In genomic region chr14:64461221-64461620, GRCh38 we compare ENCODE assay signal across 28 cellular contexts. TPM values are rescaled to one million over a fixed set of nuclear protein-coding genes. Genes with fewer than 3 reads are reported as not detected.
A peak's percentile ranks its signal among the peaks of the same experiment; 100 is the strongest.
DNase-seq lines count a peak whose midpoint lies in the region; ATAC-seq, FAIRE-seq and TF ChIP-seq lines count a peak whose summit lies in the region.
"Had no signal": no experiment of that assay in that cellular context is flagged by ENCODE, and none has a peak within 500 bp of the region (broad histone marks: within the 10 kb centered on the region; RNA-seq: fewer than 3 reads in every experiment).

No MANE protein-coding gene starts in this region.

- TF ChIP-seq CTCF in H1 (IDR thresholded peaks at IDR 0.05; ENCODE audit: control extremely low read depth in 1 of 3, insufficient read depth in 1 of 3, low read depth in 1 of 3, low read length in 3 of 3) = no peak
- no peak for TF ChIP-seq CTCF in suprapubic skin (IDR thresholded peaks at IDR 0.05)
- no peak for TF ChIP-seq CTCF in osteoblast (IDR thresholded peaks at IDR 0.05; ENCODE audit: extremely low read depth, low read depth, low read length)

- no peaks in the 10 kb centered on the region for H3K79me2 ChIP-seq in H1 (ENCODE audit: control insufficient read depth in 1 of 2, insufficient read depth in 2 of 2, low read length in 2 of 2)
- H3K79me2 ChIP-seq in osteoblast (ENCODE audit: insufficient read depth, low read length) = no peaks in the 10 kb centered on the region

- no peak overlapping the region for H3K56ac ChIP-seq in H1 (replicated peaks; ENCODE audit: insufficient read length, low read depth, low read length)

- H2BK120ac ChIP-seq in H1 (replicated peaks; ENCODE audit: low read depth, low read length) = no peak overlapping the region

- no peak for TF ChIP-seq RAD21 in H1 (IDR thresholded peaks at IDR 0.05 in 1 of 2, conservative IDR thresholded peaks at IDR 0.05 in 1 of 2; ENCODE audit: low read depth in 2 of 2, low read length in 2 of 2)

- peaks cover 11% of the 10 kb centered on the region for H3K23me2 ChIP-seq in H1 (ENCODE audit: low read depth, low read length)

- H3K9me3 Mint-ChIP-seq in activated naive CD4-positive, alpha-beta T cell treated with anti-CD3 and anti-CD28 coated beads, Interleukin-2, amount 10 ng/mL, durations not matched to agents 7 days and 5 days = no peaks in the 10 kb centered on the region
- H3K9me3 Mint-ChIP-seq in T-cell = no peaks in the 10 kb centered on the region
- H3K9me3 Mint-ChIP-seq: CD4-positive, alpha-beta T cell; IgD-negative memory B cell had no signal

- H3K36me3 Mint-ChIP-seq in activated naive CD4-positive, alpha-beta T cell treated with anti-CD3 and anti-CD28 coated beads, Interleukin-2, amount 10 ng/mL, durations not matched to agents 7 days and 5 days = peaks cover 28% of the 10 kb centered on the region
- H3K36me3 Mint-ChIP-seq in T-cell = peaks cover 20% of the 10 kb centered on the region

- 96% methylated on average over 3 of the region's 3 CpGs; no CpG with 5 or more reads in 1 of the 2 experiments for WGBS in H1 (ENCODE audit: extremely low coverage in 1 of 2, insufficient coverage in 1 of 2, insufficient read length in 1 of 2, insufficient replicate concordance in 2 of 2, low coverage in 1 of 2, low lambda C conversion rate in 2 of 2, missing lambda C conversion rate in 1 of 2), 2 experiments
- 85% methylated on average over 3 of the region's 3 CpGs for WGBS in suprapubic skin

- H3K9ac ChIP-seq in H1 (replicated peaks in 1 of 4; ENCODE audit: extremely low read depth in 1 of 4, low read depth in 3 of 4, low read length in 3 of 4) = no peak overlapping the region
- H3K9ac ChIP-seq: BLaER1 treated with 17β-estradiol and CSF1 and Interleukin-3, amounts not matched to agents 10 nM and 100 nM; KMS-11 had no signal

- no peak overlapping the region for H2BK12ac ChIP-seq in H1 (ENCODE audit: low read depth, low read length)

- H3K4ac ChIP-seq in H1 (replicated peaks; ENCODE audit: insufficient read length, low read depth, low read length) = no peak overlapping the region

- peaks cover 12% of the 10 kb centered on the region for H3K4me1 Mint-ChIP-seq in activated naive CD4-positive, alpha-beta T cell treated with anti-CD3 and anti-CD28 coated beads, Interleukin-2, amount 10 ng/mL, durations not matched to agents 7 days and 5 days
- H3K4me1 Mint-ChIP-seq in T-cell = peaks cover 21 to 29% (median 21%) of the 10 kb centered on the region in 3 donors

- peaks cover 4 to 26% (median 21%) of the 10 kb centered on the region in 4 experiments; a peak in 7 of 8 replicates for H3K36me3 ChIP-seq in H1 (ENCODE audit: control insufficient read depth in 2 of 4, insufficient read depth in 4 of 4, low read length in 3 of 4)
- H3K36me3 ChIP-seq in suprapubic skin = peaks cover 3% of the 10 kb centered on the region
- peaks cover 18% of the 10 kb centered on the region for H3K36me3 ChIP-seq in osteoblast (ENCODE audit: insufficient read depth, low read length)

- no peak for TF ChIP-seq EP300 in H1 (IDR thresholded peaks at IDR 0.05; ENCODE audit: borderline replicate concordance in 1 of 2, low read depth in 2 of 2, low read length in 2 of 2)
- no peak for TF ChIP-seq EP300 in suprapubic skin (IDR thresholded peaks at IDR 0.05)

- no peaks in the 10 kb centered on the region for H3K79me1 ChIP-seq in H1 (ENCODE audit: low read depth, low read length)

- H4K91ac ChIP-seq in H1 (replicated peaks; ENCODE audit: insufficient read length, low read length) = no peak overlapping the region

- H2AFZ ChIP-seq in H1 (ENCODE audit: low read length) (no peak overlapping the region), osteoblast (ENCODE audit: low read length) (no peak overlapping the region)

- ATAC-seq in T-cell (replicated peaks in 1 of 4) = no peak
- ATAC-seq: A549 had no signal

- peaks cover 0 to 2% of the 10 kb centered on the region in 2 experiments for H4K20me1 ChIP-seq in H1 (replicated peaks in 1 of 2; ENCODE audit: control insufficient read depth in 1 of 2, insufficient read depth in 2 of 2, low read length in 2 of 2)
- no peaks in the 10 kb centered on the region for H4K20me1 ChIP-seq in osteoblast (ENCODE audit: insufficient read depth, low read length)

- POLR2A ChIA-PET in T-cell (lab: Charles Lee) = no interaction called here
- POLR2A ChIA-PET in H1 (lab: Charles Lee; ENCODE audit: partially characterized antibody) = interaction anchor here (0.9 to 6.1 kb wide), 4 partner anchors 9 to 43 kb away, joined by 3 to 52 read pairs (median 4); partner anchors contain the start of genes ZBTB1 and ZBTB25

- no peak overlapping the region for H3K14ac ChIP-seq in H1 (ENCODE audit: insufficient read length)

- H3K9me3 ChIP-seq in H1 (ENCODE audit: insufficient read depth in 2 of 2, low read depth in 1 of 2, low read length in 1 of 2) (no peaks in the 10 kb centered on the region), suprapubic skin (no peaks in the 10 kb centered on the region), osteoblast (ENCODE audit: low read depth, low read length) (no peaks in the 10 kb centered on the region)
- H3K9me3 ChIP-seq: A549; BLaER1 treated with 17β-estradiol and CSF1 and Interleukin-3, amounts not matched to agents 10 nM and 100 nM; Caco-2; SJSA1 had no signal

- CTCF ChIA-PET in activated naive CD4-positive, alpha-beta T cell treated with anti-CD3 and anti-CD28 coated beads, Interleukin-2, amount 10 ng/mL, durations not matched to agents 7 days and 5 days (lab: Charles Lee) = interaction anchor here (1.9 kb wide), 1 partner anchor 31 kb away, joined by 4 read pairs; no protein-coding TSS in a partner anchor
- CTCF ChIA-PET in T-cell (lab: Charles Lee) (no interaction called here), H1 (lab: Charles Lee; ENCODE audit: partially characterized antibody) (interaction anchor here (0.7 to 1.0 kb wide), 2 partner anchors 26 to 210 kb away, joined by 3 to 4 read pairs; no protein-coding TSS in a partner anchor)

- H3K27ac Mint-ChIP-seq in activated naive CD4-positive, alpha-beta T cell treated with anti-CD3 and anti-CD28 coated beads, Interleukin-2, amount 10 ng/mL, durations not matched to agents 7 days and 5 days = peak overlapping the region; percentile 22
- peak overlapping the region; percentile 79 to 86 for H3K27ac Mint-ChIP-seq in T-cell
- H3K27ac Mint-ChIP-seq: CD4-positive, alpha-beta T cell; IgD-negative memory B cell had no signal

- H3K4me2 ChIP-seq in H1 (ENCODE audit: insufficient read depth in 1 of 2, low read depth in 2 of 2, low read length in 2 of 2) (no peak overlapping the region), osteoblast (ENCODE audit: insufficient read depth, low read length) (no peak overlapping the region)
- H3K4me2 ChIP-seq: A549; BLaER1 treated with 17β-estradiol and CSF1 and Interleukin-3, amounts not matched to agents 10 nM and 100 nM; KMS-11 had no signal

- DNase-seq in activated naive CD4-positive, alpha-beta T cell treated with anti-CD3 and anti-CD28 coated beads, Interleukin-2, amount 10 ng/mL, durations not matched to agents 7 days and 5 days = no peak
- no peak for DNase-seq in activated naive CD4-positive, alpha-beta T cell (lab: John Stamatoyannopoulos, UW)
- no peak for DNase-seq in T-cell
- no peak for DNase-seq in H1 (ENCODE audit: low read depth in 1 of 2, low spot score in 2 of 2)
- no peak for DNase-seq in suprapubic skin (ENCODE audit: low spot score in 2 of 2)
- no peak for DNase-seq in NCI-H146 (lab: John Stamatoyannopoulos, UW)
- DNase-seq in osteoblast (ENCODE audit: insufficient read length, low spot score, missing footprints) = no peak
- DNase-seq: AML-193; Caco-2; CD4-positive, alpha-beta T cell; DND-41; NCI-H1048; NCI-H1417; NCI-H187; NCI-H2081 treated with DMSO at 0.1 percent for 48 hours; NCI-H2171; NCI-H226; NCI-H510A; NCI-H69; Right ventricle myocardium superior; RPMI8226 had no signal

- H3K23ac ChIP-seq in H1 (ENCODE audit: insufficient read length) = no peak overlapping the region

- no peak for FAIRE-seq in H1 (lab: Jason Lieb, UNC)
- FAIRE-seq: A549, GM12892, H54 had no signal

- H3K4me3 ChIP-seq in H1 (ENCODE audit: extremely low read depth in 1 of 4, insufficient read depth in 2 of 4, low read depth in 3 of 4, low read length in 4 of 4) (no peak overlapping the region), suprapubic skin (no peak overlapping the region), osteoblast (ENCODE audit: insufficient read depth, low read length) (no peak overlapping the region)
- H3K4me3 ChIP-seq: A549; BLaER1 treated with 17β-estradiol and CSF1 and Interleukin-3, amounts not matched to agents 10 nM and 100 nM; SJSA1 had no signal

- no peak overlapping the region for H3K18ac ChIP-seq in H1 (ENCODE audit: extremely low read depth, low read length)

- peaks cover 0 to 6% (median 4%) of the 10 kb centered on the region in 4 experiments; a peak in 4 of 7 replicates for H3K4me1 ChIP-seq in H1 (replicated peaks in 1 of 4; ENCODE audit: control insufficient read depth in 3 of 4, insufficient read depth in 4 of 4, low read length in 3 of 4)
- peaks cover 13% of the 10 kb centered on the region for H3K4me1 ChIP-seq in suprapubic skin
- peaks cover 9% of the 10 kb centered on the region for H3K4me1 ChIP-seq in osteoblast (ENCODE audit: insufficient read depth, low read length)

- H3K4me3 Mint-ChIP-seq in activated naive CD4-positive, alpha-beta T cell treated with anti-CD3 and anti-CD28 coated beads, Interleukin-2, amount 10 ng/mL, durations not matched to agents 7 days and 5 days = no peak overlapping the region
- H3K4me3 Mint-ChIP-seq in T-cell = no peak overlapping the region
- H3K4me3 Mint-ChIP-seq: CD4-positive, alpha-beta T cell; IgD-negative memory B cell had no signal

- H4K8ac ChIP-seq in H1 (ENCODE audit: extremely low read depth, insufficient read depth, low read length) = no peak overlapping the region

- no peak overlapping the region for H2BK20ac ChIP-seq in H1 (ENCODE audit: low read length)

- H3K27me3 ChIP-seq in H1 (replicated peaks in 1 of 4; ENCODE audit: control insufficient read depth in 3 of 4, extremely low read depth in 1 of 4, insufficient read depth in 3 of 4, low read length in 3 of 4) (no peaks in the 10 kb centered on the region), suprapubic skin (no peaks in the 10 kb centered on the region), osteoblast (ENCODE audit: insufficient read depth, low read length) (no peaks in the 10 kb centered on the region)
- H3K27me3 ChIP-seq: SJSA1 had no signal

- no peak overlapping the region for H4K5ac ChIP-seq in H1 (ENCODE audit: insufficient read length, low read depth, low read length)

- H3K27ac ChIP-seq in H1 (ENCODE audit: low read depth, low read length) (no peak overlapping the region), suprapubic skin (no peak overlapping the region), osteoblast (ENCODE audit: low read depth, low read length) (no peak overlapping the region)
- H3K27ac ChIP-seq: A549; BLaER1 treated with 17β-estradiol and CSF1 and Interleukin-3, amounts not matched to agents 10 nM and 100 nM; KMS-11; SJSA1 had no signal

- no peak overlapping the region for H2AK5ac ChIP-seq in H1 (ENCODE audit: low read depth, low read length)

- no peaks in the 10 kb centered on the region for H3K27me3 Mint-ChIP-seq in activated naive CD4-positive, alpha-beta T cell treated with anti-CD3 and anti-CD28 coated beads, Interleukin-2, amount 10 ng/mL, durations not matched to agents 7 days and 5 days
- no peaks in the 10 kb centered on the region for H3K27me3 Mint-ChIP-seq in T-cell
- H3K27me3 Mint-ChIP-seq: CD4-positive, alpha-beta T cell; IgD-negative memory B cell had no signal

- H2BK5ac ChIP-seq in H1 (ENCODE audit: low read depth, low read length) = no peak overlapping the region

- no peak for TF ChIP-seq POLR2A in H1 (IDR thresholded peaks at IDR 0.05; ENCODE audit: control extremely low read depth in 1 of 2, low read depth in 2 of 2, low read length in 2 of 2)
- no peak for TF ChIP-seq POLR2A in suprapubic skin (IDR thresholded peaks at IDR 0.05)

- no peak overlapping the region for H2BK15ac ChIP-seq in H1 (ENCODE audit: low read length)

RNA-seq across cellular contexts. Expression of gene AKAP5, which starts 4.1 kb away (rescaled TPM):
- total RNA-seq in T-cell (1 to 10 TPM in 1 of 5 donors, under 1 TPM in 4; 0.26 to 2.0 (median 0.55) TPM), suprapubic skin (under 1 TPM; 0.08 to 0.56 (median 0.34) TPM), osteoblast (0.59 and 1.1 TPM in 2 replicates)
- 3.5 and 3.8 TPM in 2 replicates for total RNA-seq in H1 (2021; fragmentation: NEBNext Ultra II Directional; extraction: Animal tissue kit (Norgen Biotek cat#: 25700))
- polyA plus RNA-seq in H1 (2011; rRNA removed) = 0.36 and 0.50 TPM in 2 replicates
- 0.58 TPM for polyA plus RNA-seq in H1 (2011; cell fraction: cytosol; rRNA removed)
- polyA plus RNA-seq in H1 (2011; cell fraction: nucleus; rRNA removed) = 0.57 TPM
- polyA plus RNA-seq in H1 (2012, experiment 1 of 2) = 0.65 to 1.6 TPM (median 1.0 TPM) in 4 replicates
- 0.18 TPM for polyA plus RNA-seq in H1 (2012, experiment 2 of 2)
- polyA plus RNA-seq in H1 (2013, experiment 1 of 2) = 1.8 TPM
- polyA plus RNA-seq in H1 (2013, experiment 2 of 2) = 1.9 TPM
- 1.2 and 2.0 TPM in 2 replicates for polyA minus RNA-seq in H1 (2011; rRNA and poly(A)+ RNA removed)
- polyA minus RNA-seq in H1 (2011; cell fraction: cytosol; rRNA and poly(A)+ RNA removed) = 1.4 TPM
- polyA minus RNA-seq in H1 (2011; cell fraction: nucleus; rRNA and poly(A)+ RNA removed) = 4.1 TPM

RNA-seq across cellular contexts. Expression of gene ZBTB25, which starts 42.4 kb away (rescaled TPM):
- total RNA-seq in T-cell (10 to 100 TPM; 48.0 to 71.9 (median 51.2) TPM), suprapubic skin (10 to 100 TPM in 3 of 4 donors, 1 to 10 TPM in 1; 5.9 to 29.9 (median 11.4) TPM), osteoblast (9.8 and 10.6 TPM in 2 replicates)
- total RNA-seq in H1 (2021; fragmentation: NEBNext Ultra II Directional; extraction: Animal tissue kit (Norgen Biotek cat#: 25700)) = 11.4 and 11.5 TPM in 2 replicates
- 4.9 and 5.4 TPM in 2 replicates for polyA plus RNA-seq in H1 (2011; rRNA removed)
- 4.8 TPM for polyA plus RNA-seq in H1 (2011; cell fraction: cytosol; rRNA removed)
- polyA plus RNA-seq in H1 (2011; cell fraction: nucleus; rRNA removed) = 8.1 TPM
- polyA plus RNA-seq in H1 (2012, experiment 1 of 2) = 4.5 to 6.6 TPM (median 5.3 TPM) in 4 replicates
- polyA plus RNA-seq in H1 (2012, experiment 2 of 2) = 0.80 TPM
- 5.0 TPM for polyA plus RNA-seq in H1 (2013, experiment 1 of 2)
- 4.8 TPM for polyA plus RNA-seq in H1 (2013, experiment 2 of 2)
- 20.0 and 23.2 TPM in 2 replicates for polyA minus RNA-seq in H1 (2011; rRNA and poly(A)+ RNA removed)
- polyA minus RNA-seq in H1 (2011; cell fraction: cytosol; rRNA and poly(A)+ RNA removed) = 8.3 TPM
- 19.6 TPM for polyA minus RNA-seq in H1 (2011; cell fraction: nucleus; rRNA and poly(A)+ RNA removed)

RNA-seq across cellular contexts. Expression of gene ZBTB1, which starts 43.3 kb away (rescaled TPM):
- total RNA-seq in T-cell (100 to 1,000 TPM in 2 of 5 donors, 10 to 100 TPM in 3; 69.2 to 130 (median 72.4) TPM), suprapubic skin (100 to 1,000 TPM in 1 of 4 donors, 10 to 100 TPM in 3; 33.4 to 129 (median 59.8) TPM), osteoblast (60.4 and 67.7 TPM in 2 replicates)
- 27.5 and 27.9 TPM in 2 replicates for total RNA-seq in H1 (2021; fragmentation: NEBNext Ultra II Directional; extraction: Animal tissue kit (Norgen Biotek cat#: 25700))
- 11.6 and 13.6 TPM in 2 replicates for polyA plus RNA-seq in H1 (2011; rRNA removed)
- polyA plus RNA-seq in H1 (2011; cell fraction: cytosol; rRNA removed) = 14.9 TPM
- polyA plus RNA-seq in H1 (2011; cell fraction: nucleus; rRNA removed) = 12.4 TPM
- polyA plus RNA-seq in H1 (2012, experiment 1 of 2) = 13.0 to 22.0 TPM (median 15.7 TPM) in 4 replicates
- polyA plus RNA-seq in H1 (2012, experiment 2 of 2) = 1.1 TPM
- 16.9 TPM for polyA plus RNA-seq in H1 (2013, experiment 1 of 2)
- polyA plus RNA-seq in H1 (2013, experiment 2 of 2) = 16.0 TPM
- polyA minus RNA-seq in H1 (2011; rRNA and poly(A)+ RNA removed) = 18.2 and 26.2 TPM in 2 replicates
- 18.5 TPM for polyA minus RNA-seq in H1 (2011; cell fraction: cytosol; rRNA and poly(A)+ RNA removed)
- polyA minus RNA-seq in H1 (2011; cell fraction: nucleus; rRNA and poly(A)+ RNA removed) = 37.6 TPM

Comparison
In these comparisons a context has a peak if more than half of its experiments do, and no peak if none do; other contexts are left out.
1. CTCF ChIA-PET loops: an anchor here in activated naive CD4-positive, alpha-beta T cell treated with anti-CD3 and anti-CD28 coated beads, Interleukin-2, amount 10 ng/mL, durations not matched to agents 7 days and 5 days (1.9 kb wide) and H1 (0.7 to 1.0 kb wide); none called in T-cell.